In the genomic region with DNA sequence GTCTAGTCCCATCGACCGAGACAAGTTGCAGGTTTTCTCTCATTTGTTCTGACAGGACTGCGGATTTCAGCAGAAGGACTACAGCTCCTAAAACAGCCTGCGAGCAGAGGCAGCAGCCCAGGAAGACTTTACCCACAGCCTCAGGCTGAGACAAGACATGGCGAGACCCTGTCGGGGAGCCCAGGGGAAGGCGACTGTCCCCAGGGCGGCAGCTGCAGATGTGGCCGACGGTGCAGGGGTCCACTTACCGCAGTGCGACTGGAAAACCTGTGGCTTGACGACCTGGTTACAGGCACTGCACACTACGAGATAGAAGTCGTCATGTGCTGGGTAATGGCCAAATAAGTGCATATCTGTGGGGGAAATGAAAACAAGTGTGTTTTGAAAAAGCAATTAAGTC, we compare ENCODE assay signal across 26 cellular contexts.
"Had no signal": no experiment of that assay in that cellular context is flagged by ENCODE, and none has a peak within 500 bp of the region (broad histone marks: within the 10 kb centered on the region; RNA-seq: fewer than 3 reads in every experiment).

No MANE protein-coding gene starts in this region.

- H3K9me3 Mint-ChIP-seq: activated CD4-positive, alpha-beta memory T cell treated with anti-CD3 and anti-CD28 coated beads for 36 hours; activated CD4-positive, alpha-beta T cell treated with anti-CD3 and anti-CD28 coated beads, Interleukin-2, amount 10 ng/mL, durations not matched to agents 7 days and 5 days; activated naive CD4-positive, alpha-beta T cell treated with anti-CD3 and anti-CD28 coated beads for 36 hours; activated T-cell treated with anti-CD3 and anti-CD28 coated beads, Interleukin-2, amount 50 U/mL, for 4 hours; T-cell had no signal

- H3K4me2 ChIP-seq: KMS-11 had no signal

- H3K4me3 ChIP-seq: cardiac muscle cell had no signal

- H3K9ac ChIP-seq: KMS-11 had no signal

- H3K4me1 Mint-ChIP-seq: activated CD4-positive, alpha-beta T cell treated with anti-CD3 and anti-CD28 coated beads, Interleukin-2, amount 10 ng/mL, durations not matched to agents 7 days and 5 days had no signal

- H3K36me3 Mint-ChIP-seq: activated CD4-positive, alpha-beta memory T cell treated with anti-CD3 and anti-CD28 coated beads for 36 hours had no signal

- H3K4me3 Mint-ChIP-seq: activated CD4-positive, alpha-beta memory T cell treated with anti-CD3 and anti-CD28 coated beads for 36 hours; activated CD4-positive, alpha-beta T cell treated with anti-CD3 and anti-CD28 coated beads, Interleukin-2, amount 10 ng/mL, durations not matched to agents 7 days and 5 days; activated naive CD4-positive, alpha-beta T cell treated with anti-CD3 and anti-CD28 coated beads for 36 hours; activated naive CD8-positive, alpha-beta T cell; activated T-cell treated with anti-CD3 and anti-CD28 coated beads, Interleukin-2, amount 50 U/mL, for 4 hours; T-cell had no signal

- H3K27me3 Mint-ChIP-seq: activated CD4-positive, alpha-beta memory T cell treated with anti-CD3 and anti-CD28 coated beads for 36 hours; activated naive CD8-positive, alpha-beta T cell; T-cell had no signal

- H3K36me3 ChIP-seq: brain microvascular endothelial cell, cardiac muscle cell had no signal

- H3K27me3 ChIP-seq: brain microvascular endothelial cell, cardiac muscle cell had no signal

- ATAC-seq: activated T-cell treated with anti-CD3 and anti-CD28 coated beads, Interleukin-2, amount 50 U/mL, for 4 hours; T-cell had no signal

- DNase-seq: activated CD4-positive, alpha-beta memory T cell treated with anti-CD3 and anti-CD28 coated beads for 36 hours; activated CD4-positive, alpha-beta T cell treated with anti-CD3 and anti-CD28 coated beads, Interleukin-2, amount 10 ng/mL, durations not matched to agents 7 days and 5 days; activated CD4-positive, CD25-positive, alpha-beta regulatory T cell; activated CD8-positive, alpha-beta memory T cell treated with anti-CD3 and anti-CD28 coated beads for 24 hours; activated gamma-delta T cell; activated naive CD4-positive, alpha-beta T cell treated with anti-CD3 and anti-CD28 coated beads for 36 hours; activated T-cell treated with anti-CD3 and anti-CD28 coated beads, Interleukin-2, amount 50 U/mL, for 4 hours; amygdala; brain microvascular endothelial cell; cerebellar nuclear complex; NCI-H1092; NCI-H1417 treated with DMSO at 0.1 percent for 48 hours; NCI-H1694; NCI-H2029; NCI-H2107; NCI-H510A treated with DMSO at 0.1 percent for 48 hours; NCI-H69; NK-92 treated with Interleukin-12 subunit alpha and Interleukin-12 subunit beta, amount 100 ng/mL, for 24 hours; OCI-M1; SHP77; T-cell; T-helper 2 cell; T1000 had no signal

- H3K27ac ChIP-seq: brain microvascular endothelial cell, cardiac muscle cell, KMS-11 had no signal

- H3K27ac Mint-ChIP-seq: activated CD4-positive, alpha-beta memory T cell treated with anti-CD3 and anti-CD28 coated beads for 36 hours; activated CD4-positive, alpha-beta T cell treated with anti-CD3 and anti-CD28 coated beads, Interleukin-2, amount 10 ng/mL, durations not matched to agents 7 days and 5 days; activated naive CD4-positive, alpha-beta T cell treated with anti-CD3 and anti-CD28 coated beads for 36 hours; activated naive CD8-positive, alpha-beta T cell; T-cell had no signal
